Comparison of ENCODE assay signal across 8 cellular contexts in genomic region chr2:148201075-148202004, GRCh38.
DNase-seq lines count a peak whose midpoint lies in the region; ATAC-seq lines count a peak whose summit lies in the region.

No MANE protein-coding gene starts in this region.

- intact Hi-C loops in head of caudate nucleus (cut with DNase I) = no loop called here

- no peaks in the 10 kb centered on the region for H3K9me3 Mint-ChIP-seq in activated T-cell treated with anti-CD3 and anti-CD28 coated beads, Interleukin-2, amount 50 U/mL, for 4 hours

- peaks cover 2% of the 10 kb centered on the region for H3K4me1 Mint-ChIP-seq in activated T-cell treated with anti-CD3 and anti-CD28 coated beads, Interleukin-2, amount 50 U/mL, for 4 hours (ENCODE audit: low read depth)

- peak; percentile 57 to 61 for ATAC-seq in activated T-cell treated with anti-CD3 and anti-CD28 coated beads, Interleukin-2, amount 50 U/mL, for 4 hours
- ATAC-seq in HG03135 (IDR thresholded peaks at IDR 0.05; ENCODE audit: unreplicated experiment) = no peak

- H3K36me3 Mint-ChIP-seq in activated T-cell treated with anti-CD3 and anti-CD28 coated beads, Interleukin-2, amount 50 U/mL, for 4 hours (ENCODE audit: insufficient read depth) = peaks cover 4% of the 10 kb centered on the region

- no peak overlapping the region for H3K4me3 Mint-ChIP-seq in activated T-cell treated with anti-CD3 and anti-CD28 coated beads, Interleukin-2, amount 50 U/mL, for 4 hours

- DNase-seq in activated gamma-delta T cell treated with Interleukin-2 at 50 U/mL for 16 hours (peak; percentile 7), activated gamma-delta T cell (lab: John Stamatoyannopoulos, UW) (no peak), NCI-H460 (ENCODE audit: extremely low read depth, low read depth) (peak; percentile 75), head of caudate nucleus (peak in 29 of 42 donors; percentile 3 to 62 (median 27)), NCI-H2081 treated with DMSO at 0.1 percent for 48 hours (lab: John Stamatoyannopoulos, UW) (no peak)
- DNase-seq in activated T-cell treated with anti-CD3 and anti-CD28 coated beads, Interleukin-2, amount 50 U/mL, for 4 hours = peak; percentile 9
- DNase-seq in stimulated activated CD4-positive, alpha-beta T cell treated with anti-CD3 and anti-CD28 coated beads, Interleukin-12 subunit alpha, Interleukin-12 subunit beta, amount 100 ng/mL, for 4 hours = peak; percentile 33

- H3K27me3 Mint-ChIP-seq in activated T-cell treated with anti-CD3 and anti-CD28 coated beads, Interleukin-2, amount 50 U/mL, for 4 hours (ENCODE audit: low read depth) = no peaks in the 10 kb centered on the region

Comparison
In these comparisons a context has a peak if more than half of its experiments do, and no peak if none do; other contexts are left out.
1. DNase-seq: peak in activated gamma-delta T cell treated with Interleukin-2 at 50 U/mL for 16 hours (single experiment), NCI-H460 (single experiment), activated T-cell treated with anti-CD3 and anti-CD28 coated beads, Interleukin-2, amount 50 U/mL, for 4 hours (single experiment), head of caudate nucleus (29 of 42) and stimulated activated CD4-positive, alpha-beta T cell treated with anti-CD3 and anti-CD28 coated beads, Interleukin-12 subunit alpha, Interleukin-12 subunit beta, amount 100 ng/mL, for 4 hours (single experiment); none in activated gamma-delta T cell (single experiment) and NCI-H2081 treated with DMSO at 0.1 percent for 48 hours (single experiment).